In genomic region chr2:1586946-1587840, GRCh38 we compare ENCODE assay signal across 1 cellular context.
TF ChIP-seq lines count a peak whose summit lies in the region.

No MANE protein-coding gene starts in this region.

TF ChIP-seq in IMR-90, 13 proteins besides CTCF, POLR2A, EP300 and RAD21:
- TF ChIP-seq RCOR1 (IDR thresholded peaks at IDR 0.05; ENCODE audit: insufficient replicate concordance, low read length) = no peak
